18 cellular contexts compared by ENCODE assay signal in genomic region chr1:107251839-107252238, GRCh38.
DNase-seq lines count a peak whose midpoint lies in the region; ATAC-seq, FAIRE-seq and TF ChIP-seq lines count a peak whose summit lies in the region.
"Had no signal": no experiment of that assay in that cellular context is flagged by ENCODE, and none has a peak within 500 bp of the region (broad histone marks: within the 10 kb centered on the region; RNA-seq: fewer than 3 reads in every experiment).

No MANE protein-coding gene starts in this region.

- peaks cover under 1% of the 10 kb centered on the region; the same call in 1 of the 2 replicates for H3F3A ChIP-seq in DOHH2 (ENCODE audit: control insufficient read depth, insufficient read depth)

- H3K9me2 ChIP-seq in DOHH2 (replicated peaks; ENCODE audit: control insufficient read depth, low read length) = no peaks in the 10 kb centered on the region

- in situ Hi-C loops in GM12878 (cut with MboI) = no loop called here

- H3K27me3 ChIP-seq in A673 (replicated peaks; ENCODE audit: insufficient read depth, low read depth, low read length, poor library complexity) (no peaks in the 10 kb centered on the region), DOHH2 (ENCODE audit: control insufficient read depth, low read length) (no peaks in the 10 kb centered on the region), OCI-LY3 (ENCODE audit: low read depth, low read length) (no peaks in the 10 kb centered on the region), GM12878 (replicated peaks in 1 of 2; ENCODE audit: control insufficient read depth in 2 of 2, insufficient read depth in 2 of 2, low read length in 1 of 2) (no peaks in the 10 kb centered on the region)

- TF ChIP-seq POLR2A in GM12878 (IDR thresholded peaks at IDR 0.05; ENCODE audit: low read depth, low read length) = no peak

- intact Hi-C loops in A673 (cut with micrococcal nuclease; ENCODE audit: unreplicated experiment) (loop anchor here (5.0 kb wide), 1 partner anchor 80 kb away; no protein-coding TSS in a partner anchor), GM12878 (cut with micrococcal nuclease; ENCODE audit: unreplicated experiment) (no loop called here)

- H3K4me2 ChIP-seq in DOHH2 (ENCODE audit: low read length) (peak overlapping the region; percentile 20), OCI-LY3 (ENCODE audit: low read length) (peak overlapping the region; percentile 76), GM12878 (ENCODE audit: control insufficient read depth, insufficient read depth) (no peak overlapping the region)
- H3K4me2 ChIP-seq: A549 had no signal

- BruUV-seq in A673 (replicated peaks; lab: Mats Ljungman, UMichigan) (no TSS peak), GM12878 (replicated peaks; lab: Mats Ljungman, UMichigan) (no TSS peak)

- CTCF ChIA-PET in A673 (lab: Charles Lee) = interaction anchor here (1.7 kb wide), 1 partner anchor 11 kb away, joined by 7 read pairs; no protein-coding TSS in a partner anchor
- CTCF ChIA-PET in GM12878 (lab: Yijun Ruan, JAX) = no interaction called here
- CTCF ChIA-PET in RWPE1 (lab: Yijun Ruan, JAX) = interaction anchor here (1.0 kb wide), 1 partner anchor 462 kb away, joined by 3 read pairs; no protein-coding TSS in a partner anchor

- RAD21 ChIA-PET in GM12878 (lab: Charles Lee; ENCODE audit: unreplicated experiment) = no interaction called here

- 29% methylated on average over 2 of the region's 2 CpGs for WGBS in GM12878 (ENCODE audit: insufficient coverage, insufficient replicate concordance, low lambda C conversion rate, missing lambda C conversion rate)

- no peak for TF ChIP-seq EP300 in GM12878 (IDR thresholded peaks at IDR 0.05; ENCODE audit: borderline replicate concordance in 1 of 2, control insufficient read depth in 1 of 2, low read depth in 2 of 2, low read length in 2 of 2)

- H3K9me3 ChIP-seq in A673 (ENCODE audit: low read depth, low read length, poor library complexity, severe bottlenecking) (no peaks in the 10 kb centered on the region), DOHH2 (ENCODE audit: control insufficient read depth, insufficient read depth, low read length) (no peaks in the 10 kb centered on the region), OCI-LY3 (ENCODE audit: insufficient read depth, low read length) (no peaks in the 10 kb centered on the region), GM12878 (replicated peaks; ENCODE audit: control insufficient read depth, insufficient read depth, low read length) (no peaks in the 10 kb centered on the region)
- H3K9me3 ChIP-seq: A549 had no signal

- ATAC-seq in GM12878 = peak; percentile 39
- no peak for ATAC-seq in GM21825 (IDR thresholded peaks at IDR 0.05; ENCODE audit: unreplicated experiment)
- no peak for ATAC-seq in HG02885 (IDR thresholded peaks at IDR 0.05; ENCODE audit: poor library complexity, unreplicated experiment)
- ATAC-seq: A549 had no signal

- SMC1A ChIA-PET in GM12878 (lab: Charles Lee; ENCODE audit: uncharacterized antibody, unreplicated experiment) = no interaction called here

- peak overlapping the region; percentile 86 for H3K27ac ChIP-seq in A673 (ENCODE audit: low read depth, low read length, poor library complexity, severe bottlenecking)
- peak overlapping the region; percentile 19 for H3K27ac ChIP-seq in DOHH2 (ENCODE audit: low read depth, low read length)
- peak overlapping the region; percentile 81 for H3K27ac ChIP-seq in OCI-LY3 (ENCODE audit: low read length)
- H3K27ac ChIP-seq in GM12878 (ENCODE audit: control insufficient read depth, insufficient read depth) = no peak overlapping the region
- no peak overlapping the region for H3K27ac ChIP-seq in RWPE1
- H3K27ac ChIP-seq: A549, SK-N-MC had no signal

- H3K4me1 ChIP-seq in A673 (ENCODE audit: insufficient read depth, low read length, poor library complexity, severe bottlenecking) (peaks cover 91% of the 10 kb centered on the region), DOHH2 (ENCODE audit: control insufficient read depth, low read length) (peaks cover 61% of the 10 kb centered on the region), OCI-LY3 (ENCODE audit: low read length) (peaks cover 62% of the 10 kb centered on the region), GM12878 (ENCODE audit: control insufficient read depth, insufficient read depth, low read length) (no peaks in the 10 kb centered on the region; the same call in 1 of the 2 replicates)
- H3K4me1 ChIP-seq: A549 had no signal

- H3K79me2 ChIP-seq in DOHH2 (ENCODE audit: control insufficient read depth, low read length) (no peaks in the 10 kb centered on the region), OCI-LY3 (ENCODE audit: low read length) (peaks cover 24% of the 10 kb centered on the region), GM12878 (ENCODE audit: control insufficient read depth, insufficient read depth, low read length) (no peaks in the 10 kb centered on the region)

- no peak for FAIRE-seq in GM12878 (lab: Jason Lieb, UNC)
- FAIRE-seq: A549, H54 had no signal

- no peak overlapping the region for H3K4me3 ChIP-seq in A673 (ENCODE audit: low read depth, low read length, poor library complexity, severe bottlenecking)
- H3K4me3 ChIP-seq in DOHH2 (ENCODE audit: low read length) = no peak overlapping the region
- peak overlapping the region; percentile 36 for H3K4me3 ChIP-seq in OCI-LY3 (ENCODE audit: low read length)
- no peak overlapping the region for H3K4me3 ChIP-seq in GM12878
- H3K4me3 ChIP-seq: A549, SK-N-MC had no signal

- H2AFZ ChIP-seq in OCI-LY3 (ENCODE audit: low read depth, low read length) (no peak overlapping the region), GM12878 (ENCODE audit: control insufficient read depth, low read depth, low read length) (no peak overlapping the region)

- DNase-seq in A673 (ENCODE audit: low spot score) (no peak), GM12878 (ENCODE audit: low read depth, low spot score) (no peak), RWPE1 (ENCODE audit: low spot score) (no peak), NCI-H226 (no peak)
- DNase-seq: COR-L47, EL, IMR-90, NCI-H1092, NCI-H2227 treated with DMSO at 0.1 percent for 48 hours, NCI-H524 treated with DMSO at 0.1 percent for 48 hours, T-helper 1 cell had no signal

- TF ChIP-seq RAD21 in GM12878 (IDR thresholded peaks at IDR 0.05; ENCODE audit: insufficient read depth, low read depth, low read length) = no peak

- no peaks in the 10 kb centered on the region for H4K20me1 ChIP-seq in DOHH2 (ENCODE audit: control insufficient read depth, insufficient read depth, low read depth, low read length)
- H4K20me1 ChIP-seq in OCI-LY3 (ENCODE audit: insufficient read depth, low read length) = peaks cover 46% of the 10 kb centered on the region
- no peaks in the 10 kb centered on the region for H4K20me1 ChIP-seq in GM12878 (ENCODE audit: control insufficient read depth, insufficient read depth)

- H3K36me3 ChIP-seq in A673 (ENCODE audit: insufficient read depth, low read length, poor library complexity, severe bottlenecking) (no peaks in the 10 kb centered on the region), DOHH2 (ENCODE audit: control insufficient read depth, low read length) (no peaks in the 10 kb centered on the region), OCI-LY3 (replicated peaks; ENCODE audit: low read depth, low read length) (no peaks in the 10 kb centered on the region), GM12878 (ENCODE audit: control insufficient read depth in 2 of 2, insufficient read depth in 2 of 2, low read length in 1 of 2) (no peaks in the 10 kb centered on the region)

- H3K9ac ChIP-seq in OCI-LY3 (ENCODE audit: low read length) = peak overlapping the region; percentile 43; the same call in 1 of the 2 replicates
- no peak overlapping the region for H3K9ac ChIP-seq in GM12878 (ENCODE audit: control insufficient read depth, insufficient read depth, low read length)

- POLR2A ChIA-PET in A673 (lab: Charles Lee; ENCODE audit: low non-redundant PET) = no interaction called here
- POLR2A ChIA-PET in GM12878 (lab: Charles Lee) = no interaction called here
- POLR2A ChIA-PET in RWPE1 (lab: Yijun Ruan, JAX; ENCODE audit: low non-redundant PET) = no interaction called here

- TF ChIP-seq CTCF in A673 (conservative IDR thresholded peaks at IDR 0.05; ENCODE audit: low read depth, low read length) (no peak), DOHH2 (IDR thresholded peaks at IDR 0.05; ENCODE audit: low read depth, low read length, poor library complexity, severe bottlenecking) (no peak), OCI-LY3 (IDR thresholded peaks at IDR 0.05; ENCODE audit: low read depth, low read length) (no peak), GM12878 (IDR thresholded peaks at IDR 0.05 in 2 of 3, conservative IDR thresholded peaks at IDR 0.05 in 1 of 3; ENCODE audit: control insufficient read depth in 2 of 3, extremely low read depth in 1 of 3, insufficient read depth in 1 of 3, low read depth in 3 of 3, low read length in 3 of 3) (no peak), RWPE1 (conservative IDR thresholded peaks at IDR 0.05; ENCODE audit: low read depth) (no peak)

TF ChIP-seq in GM12878, 131 proteins besides CTCF, POLR2A, EP300 and RAD21 (continues in another document):
- no peak for TF ChIP-seq ETV6 (conservative IDR thresholded peaks at IDR 0.05 in 1 of 2, IDR thresholded peaks at IDR 0.05 in 1 of 2; ENCODE audit: borderline replicate concordance in 1 of 2, low read depth in 1 of 2)
- no peak for TF ChIP-seq MYC (IDR thresholded peaks at IDR 0.05; ENCODE audit: insufficient read depth, insufficient read length, insufficient replicate concordance, low read length, severe bottlenecking)
- TF ChIP-seq, protein P1, sequence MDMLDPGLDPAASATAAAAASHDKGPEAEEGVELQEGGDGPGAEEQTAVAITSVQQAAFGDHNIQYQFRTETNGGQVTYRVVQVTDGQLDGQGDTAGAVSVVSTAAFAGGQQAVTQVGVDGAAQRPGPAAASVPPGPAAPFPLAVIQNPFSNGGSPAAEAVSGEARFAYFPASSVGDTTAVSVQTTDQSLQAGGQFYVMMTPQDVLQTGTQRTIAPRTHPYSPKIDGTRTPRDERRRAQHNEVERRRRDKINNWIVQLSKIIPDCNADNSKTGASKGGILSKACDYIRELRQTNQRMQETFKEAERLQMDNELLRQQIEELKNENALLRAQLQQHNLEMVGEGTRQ (IDR thresholded peaks at IDR 0.05; ENCODE audit: borderline replicate concordance, low read depth, low read length) = no peak
- TF ChIP-seq CHD4 (IDR thresholded peaks at IDR 0.05) = no peak
- TF ChIP-seq PKNOX1 (IDR thresholded peaks at IDR 0.05) = no peak
- no peak for TF ChIP-seq JUNB (IDR thresholded peaks at IDR 0.05)

Comparison
In these comparisons a context has a peak if more than half of its experiments do, and no peak if none do; other contexts are left out.
1. H3K27ac ChIP-seq: peak in A673 (single experiment), DOHH2 (single experiment) and OCI-LY3 (single experiment); none in GM12878 (single experiment) and RWPE1 (single experiment).